ENCODE assay signal across 14 cellular contexts in the genomic region with DNA sequence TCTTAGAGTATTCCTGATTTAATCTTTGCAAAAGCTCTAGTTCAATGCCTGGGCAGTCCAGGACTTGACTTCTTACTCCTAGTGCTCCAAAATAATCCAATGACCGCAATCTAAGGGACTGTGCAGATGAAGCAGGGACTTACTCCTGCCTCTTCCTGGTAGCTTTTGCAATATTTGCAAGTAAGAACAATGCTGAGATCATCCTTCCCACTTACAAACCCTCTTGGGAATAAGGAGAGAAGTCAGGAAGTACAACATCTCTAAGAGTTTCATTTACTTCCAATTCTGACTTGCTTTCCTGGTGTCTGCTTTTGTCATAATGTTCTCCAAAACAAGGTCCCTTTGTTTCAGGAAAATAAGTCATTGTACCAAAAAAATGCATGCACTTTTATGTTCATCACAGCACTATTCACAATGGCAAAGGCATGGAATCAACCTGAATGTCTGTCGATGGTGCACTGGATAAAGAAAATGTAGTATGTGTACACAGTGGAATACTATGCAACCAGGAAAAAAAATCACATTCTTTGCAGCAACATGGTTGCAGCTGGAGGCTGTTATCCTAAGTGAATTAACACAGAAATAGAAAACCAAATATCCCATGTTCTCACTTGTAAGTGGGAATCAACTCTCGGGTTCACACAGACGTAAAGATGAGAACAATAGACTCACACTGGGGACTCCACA. TPM values are rescaled to one million over a fixed set of nuclear protein-coding genes. Genes with fewer than 3 reads are reported as not detected.
"Had no signal": no experiment of that assay in that cellular context is flagged by ENCODE, and none has a peak within 500 bp of the region (broad histone marks: within the 10 kb centered on the region; RNA-seq: fewer than 3 reads in every experiment).

No MANE protein-coding gene starts in this region.

- H3K36me3 ChIP-seq: esophagus squamous epithelium, gastrocnemius medialis, heart right ventricle, pancreas, tibial nerve, upper lobe of right lung had no signal

- H3K4me1 ChIP-seq: pancreas, testis, upper lobe of right lung had no signal

- FAIRE-seq: colon, islet of Langerhans, pancreas had no signal

- DNase-seq: esophagus squamous epithelium; gastrocnemius medialis; heart right ventricle; occipital lobe; pancreas; right cardiac atrium; stimulated activated CD4-positive, alpha-beta T cell treated with anti-CD3 and anti-CD28 coated beads, Interleukin-4, amount 100 ng/mL, for 4 hours; stimulated activated naive B cell treated with anti-CD40 and anti-IgM and Interleukin-4, amounts not matched to agents 10 μg/mL and 1 μg/mL and 100 μg/mL, for 72 hours; upper lobe of right lung had no signal

- H3K4me3 ChIP-seq: esophagus squamous epithelium, gastrocnemius medialis, heart right ventricle, pancreas, testis, tibial nerve, upper lobe of right lung had no signal

- H3K27me3 ChIP-seq: pancreas, testis had no signal

- H3K27ac ChIP-seq: esophagus squamous epithelium, gastrocnemius medialis, heart right ventricle, pancreas, testis, tibial nerve, upper lobe of right lung had no signal

- H3K9me3 ChIP-seq: esophagus squamous epithelium, gastrocnemius medialis, heart right ventricle, pancreas, testis, upper lobe of right lung had no signal

- ATAC-seq: right cardiac atrium had no signal

RNA-seq across cellular contexts. Expression of a gene that starts 7.1 kb away (rescaled TPM):
- total RNA-seq: lung microvascular endothelial cell had no signal
